In genomic region chr11:67418476-67419281, GRCh38 we compare ENCODE assay signal across 12 cellular contexts. TPM values are rescaled to one million over a fixed set of nuclear protein-coding genes. Genes with fewer than 3 reads are reported as not detected.
DNase-seq lines count a peak whose midpoint lies in the region; ATAC-seq and TF ChIP-seq lines count a peak whose summit lies in the region.
"Had no signal": no experiment of that assay in that cellular context is flagged by ENCODE, and none has a peak within 500 bp of the region (broad histone marks: within the 10 kb centered on the region; RNA-seq: fewer than 3 reads in every experiment).

No MANE protein-coding gene starts in this region.

- CTCF ChIA-PET in CD4-positive, alpha-beta memory T cell (lab: Charles Lee; ENCODE audit: partially characterized antibody): interaction anchor here (1.3 to 6.4 kb wide), 4 partner anchors 10 to 62 kb away, joined by 3 to 63 read pairs (median 6); partner anchors contain the start of genes PPP1CA and TBC1D10C
- CTCF ChIA-PET in naive thymus-derived CD4-positive, alpha-beta T cell (lab: Charles Lee): interaction anchor here (1.0 to 6.0 kb wide), 7 partner anchors 10 to 53 kb away, joined by 3 to 67 read pairs (median 7); partner anchors contain the start of genes PPP1CA, PTPRCAP and TBC1D10C

- H3K9me3 Mint-ChIP-seq in CD4-positive, alpha-beta memory T cell: no peaks in the 10 kb centered on the region
- H3K9me3 Mint-ChIP-seq in activated naive CD8-positive, alpha-beta T cell treated with anti-CD3 and anti-CD28 coated beads for 36 hours: no peaks in the 10 kb centered on the region
- H3K9me3 Mint-ChIP-seq in naive thymus-derived CD4-positive, alpha-beta T cell: no peaks in the 10 kb centered on the region

- peak overlapping the region; percentile 32 for H3K27ac ChIP-seq in CD4-positive, alpha-beta memory T cell (ENCODE audit: low read depth, low read length)
- no peak overlapping the region for H3K27ac ChIP-seq in Karpas-422 (ENCODE audit: low read length)
- peak overlapping the region; percentile 77 for H3K27ac ChIP-seq in naive thymus-derived CD4-positive, alpha-beta T cell (ENCODE audit: low read depth, low read length)
- H3K27ac ChIP-seq in trophoblast cell (ENCODE audit: low read depth, low read length): no peak overlapping the region
- no peak overlapping the region for H3K27ac ChIP-seq in osteoblast (ENCODE audit: low read depth, low read length)
- H3K27ac ChIP-seq: hepatocyte, KMS-11 had no signal

- H4K12ac ChIP-seq in trophoblast cell (ENCODE audit: low read depth, low read length): no peak overlapping the region

- no peak overlapping the region for H3K14ac ChIP-seq in trophoblast cell (ENCODE audit: low read length)

- no peak overlapping the region for H3K18ac ChIP-seq in trophoblast cell (ENCODE audit: low read length)

- H2BK5ac ChIP-seq in trophoblast cell (ENCODE audit: low read depth, low read length, poor library complexity): no peak overlapping the region

- H2AK5ac ChIP-seq in trophoblast cell (ENCODE audit: low read length): no peak overlapping the region

- no peaks in the 10 kb centered on the region for H3K9me3 ChIP-seq in CD4-positive, alpha-beta memory T cell (ENCODE audit: control insufficient read depth in 1 of 2, low read length in 2 of 2)
- no peaks in the 10 kb centered on the region for H3K9me3 ChIP-seq in Karpas-422 (ENCODE audit: low read length)
- H3K9me3 ChIP-seq in naive thymus-derived CD4-positive, alpha-beta T cell (ENCODE audit: control insufficient read depth in 2 of 3, low read length in 3 of 3): no peaks in the 10 kb centered on the region
- H3K9me3 ChIP-seq in trophoblast cell (ENCODE audit: insufficient read depth, low read depth, low read length): peaks cover 2% of the 10 kb centered on the region
- no peaks in the 10 kb centered on the region for H3K9me3 ChIP-seq in osteoblast (ENCODE audit: low read depth, low read length)

- H3K4me1 ChIP-seq in CD4-positive, alpha-beta memory T cell (ENCODE audit: insufficient read depth, low read length): peaks cover 67% of the 10 kb centered on the region
- H3K4me1 ChIP-seq in Karpas-422 (ENCODE audit: low read length) (peaks cover 40% of the 10 kb centered on the region), trophoblast cell (ENCODE audit: control insufficient read depth in 1 of 2, insufficient read depth in 2 of 2, low read length in 2 of 2) (peaks cover 12 to 16% of the 10 kb centered on the region in 2 experiments), osteoblast (ENCODE audit: insufficient read depth, low read length) (peaks cover 3% of the 10 kb centered on the region)
- peaks cover 56 to 58% of the 10 kb centered on the region in 2 donors for H3K4me1 ChIP-seq in naive thymus-derived CD4-positive, alpha-beta T cell (ENCODE audit: control insufficient read depth in 2 of 2, insufficient read depth in 2 of 2, low read length in 2 of 2)

- H3K4me2 ChIP-seq in Karpas-422 (ENCODE audit: low read depth, low read length, poor library complexity, severe bottlenecking) (peak overlapping the region; percentile 41), trophoblast cell (ENCODE audit: low read length) (no peak overlapping the region), osteoblast (ENCODE audit: insufficient read depth, low read length) (no peak overlapping the region)
- H3K4me2 ChIP-seq: hepatocyte, KMS-11 had no signal

- no peak for ATAC-seq in naive thymus-derived CD4-positive, alpha-beta T cell

- H4K8ac ChIP-seq in trophoblast cell (ENCODE audit: low read depth, low read length): no peak overlapping the region

- H3K79me2 ChIP-seq in Karpas-422 (ENCODE audit: low read length): no peaks in the 10 kb centered on the region
- peaks cover 2% of the 10 kb centered on the region for H3K79me2 ChIP-seq in trophoblast cell (ENCODE audit: control insufficient read depth, insufficient read depth, low read length, poor library complexity)
- H3K79me2 ChIP-seq in osteoblast (ENCODE audit: insufficient read depth, low read length): no peaks in the 10 kb centered on the region
- H3K79me2 ChIP-seq: hepatocyte had no signal

- H2BK12ac ChIP-seq in trophoblast cell (ENCODE audit: low read length): no peak overlapping the region

- peak in 3 of 5 donors; percentile 44 to 65 (median 45) for DNase-seq in CD4-positive, alpha-beta memory T cell
- DNase-seq in Karpas-422 (peak; percentile 80), A172 (ENCODE audit: low spot score) (no peak), GM13976 (ENCODE audit: low spot score) (no peak), trophoblast cell (no peak), osteoblast (ENCODE audit: insufficient read length, low spot score, missing footprints) (no peak)
- DNase-seq in activated naive CD8-positive, alpha-beta T cell treated with anti-CD3 and anti-CD28 coated beads for 36 hours: no peak
- DNase-seq in naive thymus-derived CD4-positive, alpha-beta T cell: peak in 7 of 9 donors; percentile 54 to 65 (median 60)

- peak overlapping the region; percentile 60 for H3K9ac ChIP-seq in Karpas-422 (ENCODE audit: low read length)
- no peak overlapping the region for H3K9ac ChIP-seq in trophoblast cell (ENCODE audit: low read length)
- H3K9ac ChIP-seq: KMS-11 had no signal

- H3K4me1 Mint-ChIP-seq in CD4-positive, alpha-beta memory T cell: peaks cover 29 to 68% (median 49%) of the 10 kb centered on the region in 4 donors
- H3K4me1 Mint-ChIP-seq in activated naive CD8-positive, alpha-beta T cell treated with anti-CD3 and anti-CD28 coated beads for 36 hours: peaks cover 46% of the 10 kb centered on the region
- peaks cover 24 to 71% (median 49%) of the 10 kb centered on the region in 7 donors for H3K4me1 Mint-ChIP-seq in naive thymus-derived CD4-positive, alpha-beta T cell

- no peaks in the 10 kb centered on the region for H3K9me2 ChIP-seq in Karpas-422 (replicated peaks; ENCODE audit: insufficient read depth, low read length)

- no peak overlapping the region for H2BK120ac ChIP-seq in trophoblast cell (ENCODE audit: insufficient read depth, low read length, poor library complexity)

- H3K36me3 Mint-ChIP-seq in CD4-positive, alpha-beta memory T cell: no peaks in the 10 kb centered on the region
- peaks cover 5% of the 10 kb centered on the region for H3K36me3 Mint-ChIP-seq in activated naive CD8-positive, alpha-beta T cell treated with anti-CD3 and anti-CD28 coated beads for 36 hours
- peaks cover 0 to 4% (median 0%) of the 10 kb centered on the region in 5 donors for H3K36me3 Mint-ChIP-seq in naive thymus-derived CD4-positive, alpha-beta T cell

- H3K23ac ChIP-seq in trophoblast cell (ENCODE audit: low read length): no peak overlapping the region

- H2AFZ ChIP-seq in Karpas-422 (ENCODE audit: low read length) (0 out of 2 replicates have a peak overlapping the region, but pooled peaks have one; percentile 10), trophoblast cell (ENCODE audit: insufficient read depth, low read length, poor library complexity) (no peak overlapping the region), osteoblast (ENCODE audit: low read length) (no peak overlapping the region)
- H2AFZ ChIP-seq: hepatocyte had no signal

- H3K79me1 ChIP-seq in trophoblast cell (ENCODE audit: low read length): peaks cover 2% of the 10 kb centered on the region

- H3K27ac Mint-ChIP-seq in CD4-positive, alpha-beta memory T cell: peak overlapping the region; percentile 31 to 92 (median 79)
- peak overlapping the region; percentile 93 for H3K27ac Mint-ChIP-seq in activated naive CD8-positive, alpha-beta T cell treated with anti-CD3 and anti-CD28 coated beads for 36 hours
- peak overlapping the region in 8 of 9 donors; percentile 71 to 99 (median 94) for H3K27ac Mint-ChIP-seq in naive thymus-derived CD4-positive, alpha-beta T cell

- peak overlapping the region in 1 of 2 donors; percentile 24 for H3K4me3 ChIP-seq in CD4-positive, alpha-beta memory T cell (ENCODE audit: low read length in 2 of 2)
- H3K4me3 ChIP-seq in Karpas-422 (ENCODE audit: low read length) (peak overlapping the region; percentile 10; the same call in 1 of the 2 replicates), trophoblast cell (ENCODE audit: low read depth, low read length) (no peak overlapping the region), osteoblast (ENCODE audit: insufficient read depth, low read length) (no peak overlapping the region)
- H3K4me3 ChIP-seq in naive thymus-derived CD4-positive, alpha-beta T cell (ENCODE audit: low read length): peak overlapping the region; percentile 56
- H3K4me3 ChIP-seq: hepatocyte had no signal

- no peaks in the 10 kb centered on the region for H3K27me3 Mint-ChIP-seq in CD4-positive, alpha-beta memory T cell
- no peaks in the 10 kb centered on the region for H3K27me3 Mint-ChIP-seq in activated naive CD8-positive, alpha-beta T cell treated with anti-CD3 and anti-CD28 coated beads for 36 hours
- H3K27me3 Mint-ChIP-seq in naive thymus-derived CD4-positive, alpha-beta T cell: peaks cover 0 to 20% (median 0%) of the 10 kb centered on the region in 5 donors

- no CpG with 5 or more reads among the region's 26 CpGs for WGBS in trophoblast cell (ENCODE audit: extremely low coverage, insufficient coverage, insufficient read length)

- TF ChIP-seq CTCF in GM13976 (IDR thresholded peaks at IDR 0.05; ENCODE audit: borderline replicate concordance, control extremely low read depth, extremely low read depth, insufficient read depth, missing control alignments): no peak
- no peak for TF ChIP-seq CTCF in osteoblast (IDR thresholded peaks at IDR 0.05; ENCODE audit: extremely low read depth, low read depth, low read length)

- POLR2A ChIA-PET in CD4-positive, alpha-beta memory T cell (lab: Charles Lee; ENCODE audit: partially characterized antibody): interaction anchor here (0.6 to 31.8 kb wide), 10 partner anchors 13 to 144 kb away, joined by 3 to 2262 read pairs (median 12); partner anchors contain the start of genes AIP, CDK2AP2, POLD4 and PPP1CA
- POLR2A ChIA-PET in naive thymus-derived CD4-positive, alpha-beta T cell (lab: Charles Lee): interaction anchor here (0.6 to 31.8 kb wide), 19 partner anchors 15 to 1041 kb away, joined by 3 to 1530 read pairs (median 8); partner anchors contain the start of genes AIP, CABP4, CDK2AP2 and POLD4

- no peaks in the 10 kb centered on the region for H3K36me3 ChIP-seq in CD4-positive, alpha-beta memory T cell (ENCODE audit: insufficient read depth, low read length)
- H3K36me3 ChIP-seq in Karpas-422 (ENCODE audit: insufficient read depth, low read length) (no peaks in the 10 kb centered on the region), trophoblast cell (ENCODE audit: control insufficient read depth in 1 of 2, insufficient read depth in 2 of 2, low read length in 2 of 2) (no peaks in the 10 kb centered on the region), osteoblast (ENCODE audit: insufficient read depth, low read length) (no peaks in the 10 kb centered on the region)
- H3K36me3 ChIP-seq in naive thymus-derived CD4-positive, alpha-beta T cell (ENCODE audit: control insufficient read depth in 2 of 3, insufficient read depth in 3 of 3, low read length in 3 of 3): no peaks in the 10 kb centered on the region

- H3K4ac ChIP-seq in trophoblast cell (ENCODE audit: low read depth, low read length): no peak overlapping the region

- no peaks in the 10 kb centered on the region for H4K20me1 ChIP-seq in Karpas-422 (ENCODE audit: insufficient read depth, low read depth, low read length)
- H4K20me1 ChIP-seq in osteoblast (ENCODE audit: insufficient read depth, low read length): peaks cover 5% of the 10 kb centered on the region

- peak overlapping the region; percentile 48 to 87 (median 84) for H3K4me3 Mint-ChIP-seq in CD4-positive, alpha-beta memory T cell
- peak overlapping the region; percentile 87 for H3K4me3 Mint-ChIP-seq in activated naive CD8-positive, alpha-beta T cell treated with anti-CD3 and anti-CD28 coated beads for 36 hours
- H3K4me3 Mint-ChIP-seq in naive thymus-derived CD4-positive, alpha-beta T cell: peak overlapping the region; percentile 37 to 93 (median 84)

- in situ Hi-C loops in GM13976 (cut with MboI; ENCODE audit: low sequenced_read_pairs, unreplicated experiment): no loop called here

- H3K27me3 ChIP-seq in CD4-positive, alpha-beta memory T cell (ENCODE audit: insufficient read depth, low read length): no peaks in the 10 kb centered on the region
- H3K27me3 ChIP-seq in Karpas-422 (ENCODE audit: low read length) (no peaks in the 10 kb centered on the region; the same call in 1 of the 2 replicates), trophoblast cell (ENCODE audit: insufficient read depth, low read length) (peaks cover 5% of the 10 kb centered on the region), osteoblast (ENCODE audit: insufficient read depth, low read length) (peaks cover 6% of the 10 kb centered on the region)
- no peaks in the 10 kb centered on the region for H3K27me3 ChIP-seq in naive thymus-derived CD4-positive, alpha-beta T cell (ENCODE audit: control insufficient read depth in 2 of 2, insufficient read depth in 2 of 2, low read length in 2 of 2)
- H3K27me3 ChIP-seq: hepatocyte had no signal

- intact Hi-C loops in CD4-positive, alpha-beta memory T cell (cut with micrococcal nuclease): no loop called here
- intact Hi-C loops in naive thymus-derived CD4-positive, alpha-beta T cell (cut with micrococcal nuclease): no loop called here

- no peak overlapping the region for H4K91ac ChIP-seq in trophoblast cell (ENCODE audit: low read depth, low read length)

RNA-seq across cellular contexts. Expression of gene CARNS1, which starts 3.2 kb away (rescaled TPM):
- 1 to 10 TPM; 2.3 to 3.3 TPM for total RNA-seq in CD4-positive, alpha-beta memory T cell
- under 1 TPM; 0.45 to 0.81 TPM for polyA plus RNA-seq in CD4-positive, alpha-beta memory T cell
- total RNA-seq in Karpas-422 (2014; rRNA removed; shearing (Covaris generic); ENCODE audit: low replicate concordance): 0.18 TPM in 1 of 2 replicates, not detected in the other
- total RNA-seq in activated naive CD8-positive, alpha-beta T cell treated with anti-CD3 and anti-CD28 coated beads for 36 hours: 1 to 10 TPM; 3.1 to 3.7 TPM
- total RNA-seq in naive thymus-derived CD4-positive, alpha-beta T cell: 10 to 100 TPM in 2 of 5 experiments, 1 to 10 TPM in 2, under 1 TPM in 1; 0.53 to 14.2 (median 5.1) TPM
- polyA plus RNA-seq in naive thymus-derived CD4-positive, alpha-beta T cell: 1 to 10 TPM in 1 of 2 donors, under 1 TPM in 1; 0.97 to 1.4 TPM
- 0.05 TPM in 1 of 2 replicates, not detected in the other for total RNA-seq in A172 (2014; rRNA removed; shearing (Covaris generic))
- polyA plus RNA-seq in trophoblast cell (2013): 0.03 TPM in 2 replicates
- total RNA-seq in osteoblast: under 0.01 TPM in 2 replicates
- total RNA-seq: H4 had no signal

RNA-seq across cellular contexts. Expression of gene RPS6KB2, which starts 9.6 kb away (rescaled TPM):
- total RNA-seq in CD4-positive, alpha-beta memory T cell: 10 to 100 TPM; 78.1 to 79.9 TPM
- 10 to 100 TPM; 55.2 to 58.3 TPM for polyA plus RNA-seq in CD4-positive, alpha-beta memory T cell
- total RNA-seq in Karpas-422 (2014; rRNA removed; shearing (Covaris generic); ENCODE audit: low replicate concordance): 48.9 and 83.6 TPM in 2 replicates
- total RNA-seq in activated naive CD8-positive, alpha-beta T cell treated with anti-CD3 and anti-CD28 coated beads for 36 hours: 10 to 100 TPM; 64.9 to 67.7 TPM
- 10 to 100 TPM; 61.9 to 83.9 (median 77.7) TPM for total RNA-seq in naive thymus-derived CD4-positive, alpha-beta T cell
- polyA plus RNA-seq in naive thymus-derived CD4-positive, alpha-beta T cell: 10 to 100 TPM; 45.2 to 46.6 TPM
- total RNA-seq in A172 (2014; rRNA removed; shearing (Covaris generic)): 83.6 and 89.8 TPM in 2 replicates
- 44.6 and 46.2 TPM in 2 replicates for polyA plus RNA-seq in trophoblast cell (2013)
- total RNA-seq in osteoblast: 33.9 and 36.9 TPM in 2 replicates

RNA-seq across cellular contexts. Expression of gene TBC1D10C, which starts 14.8 kb away (rescaled TPM):
- 100 to 1,000 TPM; 371 to 382 TPM for total RNA-seq in CD4-positive, alpha-beta memory T cell
- 100 to 1,000 TPM; 316 to 331 TPM for polyA plus RNA-seq in CD4-positive, alpha-beta memory T cell
- 52.4 and 122 TPM in 2 replicates for total RNA-seq in Karpas-422 (2014; rRNA removed; shearing (Covaris generic); ENCODE audit: low replicate concordance)
- 100 to 1,000 TPM; 117 to 121 TPM for total RNA-seq in activated naive CD8-positive, alpha-beta T cell treated with anti-CD3 and anti-CD28 coated beads for 36 hours
- 100 to 1,000 TPM; 243 to 425 (median 346) TPM for total RNA-seq in naive thymus-derived CD4-positive, alpha-beta T cell
- polyA plus RNA-seq in naive thymus-derived CD4-positive, alpha-beta T cell: 100 to 1,000 TPM; 225 to 366 TPM
- total RNA-seq in A172 (2014; rRNA removed; shearing (Covaris generic)): not detected in 2 replicates
- polyA plus RNA-seq in trophoblast cell (2013): 0.04 and 0.15 TPM in 2 replicates
- total RNA-seq in osteoblast: not detected in 2 replicates
- total RNA-seq: H4, hepatocyte, pulmonary artery endothelial cell had no signal

RNA-seq across cellular contexts. Expression of gene PPP1CA, which starts 17.0 kb away (rescaled TPM):
- 100 to 1,000 TPM; 159 to 161 TPM for total RNA-seq in CD4-positive, alpha-beta memory T cell
- polyA plus RNA-seq in CD4-positive, alpha-beta memory T cell: 100 to 1,000 TPM; 474 to 774 TPM
- 218 and 332 TPM in 2 replicates for total RNA-seq in Karpas-422 (2014; rRNA removed; shearing (Covaris generic); ENCODE audit: low replicate concordance)
- 100 to 1,000 TPM; 262 to 269 TPM for total RNA-seq in activated naive CD8-positive, alpha-beta T cell treated with anti-CD3 and anti-CD28 coated beads for 36 hours
- 100 to 1,000 TPM in 4 of 5 experiments, 10 to 100 TPM in 1; 83.0 to 339 (median 122) TPM for total RNA-seq in naive thymus-derived CD4-positive, alpha-beta T cell
- polyA plus RNA-seq in naive thymus-derived CD4-positive, alpha-beta T cell: 100 to 1,000 TPM; 350 to 363 TPM
- 192 and 217 TPM in 2 replicates for total RNA-seq in A172 (2014; rRNA removed; shearing (Covaris generic))
- polyA plus RNA-seq in trophoblast cell (2013): 208 and 213 TPM in 2 replicates
- 161 and 169 TPM in 2 replicates for total RNA-seq in osteoblast

RNA-seq across cellular contexts. Expression of gene PTPRCAP, which starts 18.8 kb away (rescaled TPM):
- total RNA-seq in CD4-positive, alpha-beta memory T cell: 100 to 1,000 TPM; 208 to 228 TPM
- 100 to 1,000 TPM; 613 TPM for polyA plus RNA-seq in CD4-positive, alpha-beta memory T cell
- 161 and 348 TPM in 2 replicates for total RNA-seq in Karpas-422 (2014; rRNA removed; shearing (Covaris generic); ENCODE audit: low replicate concordance)
- 100 to 1,000 TPM; 110 to 117 TPM for total RNA-seq in activated naive CD8-positive, alpha-beta T cell treated with anti-CD3 and anti-CD28 coated beads for 36 hours
- 100 to 1,000 TPM; 134 to 357 (median 194) TPM for total RNA-seq in naive thymus-derived CD4-positive, alpha-beta T cell
- 100 to 1,000 TPM; 498 to 670 TPM for polyA plus RNA-seq in naive thymus-derived CD4-positive, alpha-beta T cell
- total RNA-seq in A172 (2014; rRNA removed; shearing (Covaris generic)): 1.5 and 2.3 TPM in 2 replicates
- polyA plus RNA-seq in trophoblast cell (2013): 0.22 and 0.33 TPM in 2 replicates
- total RNA-seq in osteoblast: under 0.01 and 0.36 TPM in 2 replicates

Comparison
In these comparisons a context has a peak if more than half of its experiments do, and no peak if none do; other contexts are left out.
1. DNase-seq: peak in CD4-positive, alpha-beta memory T cell (3 of 5), Karpas-422 (single experiment) and naive thymus-derived CD4-positive, alpha-beta T cell (7 of 9); none in activated naive CD8-positive, alpha-beta T cell treated with anti-CD3 and anti-CD28 coated beads for 36 hours (single experiment), A172 (single experiment), GM13976 (single experiment), trophoblast cell (0 of 2) and osteoblast (single experiment).
2. H3K27ac ChIP-seq: peak in CD4-positive, alpha-beta memory T cell (single experiment) and naive thymus-derived CD4-positive, alpha-beta T cell (single experiment); none in Karpas-422 (single experiment), trophoblast cell (single experiment) and osteoblast (single experiment).
3. H3K4me3 ChIP-seq: peak in Karpas-422 (single experiment) and naive thymus-derived CD4-positive, alpha-beta T cell (single experiment); none in trophoblast cell (single experiment) and osteoblast (single experiment).
4. RNA of gene TBC1D10C, which starts 14.8 kb away (total RNA-seq): 371 to 382 TPM in CD4-positive, alpha-beta memory T cell, 243 to 425 TPM in naive thymus-derived CD4-positive, alpha-beta T cell, 117 to 121 TPM in activated naive CD8-positive, alpha-beta T cell treated with anti-CD3 and anti-CD28 coated beads for 36 hours and 52.4 to 122 TPM in Karpas-422; not detected in A172 and not detected in osteoblast; every median in the first group is over 10 times any median in the second.
5. Peak in every context shown above with its lines, with median percentiles within 50 percentile points of each other: H3K27ac Mint-ChIP-seq and H3K4me3 Mint-ChIP-seq.